In the genomic region with DNA sequence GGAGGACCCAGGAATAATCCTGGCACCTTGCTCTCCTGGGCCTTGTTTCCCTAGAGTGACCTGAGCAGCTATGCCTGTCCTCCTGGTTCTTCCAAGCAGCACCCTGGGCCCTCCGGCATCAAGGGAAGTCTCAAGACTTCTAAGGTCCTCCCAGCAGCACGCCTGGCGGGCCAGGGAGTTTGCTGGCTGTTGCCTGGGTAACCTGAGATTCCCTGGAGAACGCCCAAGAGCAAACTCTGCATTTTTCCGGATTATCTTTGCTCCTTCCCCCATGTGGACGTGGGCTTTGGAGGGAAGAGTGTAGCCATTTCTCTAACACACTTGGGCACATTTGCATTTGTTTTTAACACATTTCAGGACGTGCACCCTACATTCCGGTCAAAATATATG, we compare ENCODE assay signal across 12 cellular contexts.
DNase-seq lines count a peak whose midpoint lies in the region; ATAC-seq, FAIRE-seq and TF ChIP-seq lines count a peak whose summit lies in the region.
"Had no signal": no experiment of that assay in that cellular context is flagged by ENCODE, and none has a peak within 500 bp of the region (broad histone marks: within the 10 kb centered on the region; RNA-seq: fewer than 3 reads in every experiment).

No MANE protein-coding gene starts in this region.

- no peak for FAIRE-seq in GM12892 (lab: Jason Lieb, UNC)

- H3K4me3 Mint-ChIP-seq in activated naive CD8-positive, alpha-beta T cell treated with anti-CD3 and anti-CD28 coated beads, Interleukin-2, amount 10 ng/mL, durations not matched to agents 7 days and 5 days, result peak overlapping the region; percentile 55
- H3K4me3 Mint-ChIP-seq in activated naive CD8-positive, alpha-beta T cell treated with anti-CD3 and anti-CD28 coated beads, Interleukin-2, amount 50 U/mL, for 24 hours, result no peak overlapping the region
- H3K4me3 Mint-ChIP-seq: activated CD4-positive, alpha-beta memory T cell treated with anti-CD3 and anti-CD28 coated beads, Interleukin-2, amount 10 ng/mL, durations not matched to agents 7 days and 5 days; B cell had no signal

- H3K27ac ChIP-seq in dorsolateral prefrontal cortex, result peak overlapping the region in 32 of 59 donors; percentile 9 to 79 (median 53)
- peak overlapping the region; percentile 69 for H3K27ac ChIP-seq in mesodermal cell (ENCODE audit: low read depth, low read length, severe bottlenecking)
- H3K27ac ChIP-seq in uterus, result peak overlapping the region; percentile 76 to 80
- H3K27ac ChIP-seq: epithelial cell of prostate had no signal

- 59 to 85% methylated on average over 5 of the region's 8 CpGs for WGBS in mesodermal cell (ENCODE audit: insufficient coverage in 2 of 2), 2 experiments

- TF ChIP-seq CTCF in dorsolateral prefrontal cortex (IDR thresholded peaks at IDR 0.05 in 54 of 56, conservative IDR thresholded peaks at IDR 0.05 in 2 of 56; ENCODE audit: low read depth in 1 of 56, partially characterized antibody in 56 of 56) (no peak), uterus (IDR thresholded peaks at IDR 0.05) (no peak)

- H3K9me3 ChIP-seq in mesodermal cell (ENCODE audit: control insufficient read depth, low read length), result no peaks in the 10 kb centered on the region
- no peaks in the 10 kb centered on the region for H3K9me3 ChIP-seq in uterus

- no peak overlapping the region for H3K27ac Mint-ChIP-seq in activated naive CD8-positive, alpha-beta T cell treated with anti-CD3 and anti-CD28 coated beads, Interleukin-2, amount 10 ng/mL, durations not matched to agents 7 days and 5 days
- H3K27ac Mint-ChIP-seq in activated naive CD8-positive, alpha-beta T cell treated with anti-CD3 and anti-CD28 coated beads, Interleukin-2, amount 50 U/mL, for 24 hours, result no peak overlapping the region
- H3K27ac Mint-ChIP-seq: B cell had no signal

- H3K27me3 Mint-ChIP-seq in activated naive CD8-positive, alpha-beta T cell treated with anti-CD3 and anti-CD28 coated beads, Interleukin-2, amount 10 ng/mL, durations not matched to agents 7 days and 5 days, result peaks cover 2% of the 10 kb centered on the region
- H3K27me3 Mint-ChIP-seq in activated naive CD8-positive, alpha-beta T cell treated with anti-CD3 and anti-CD28 coated beads, Interleukin-2, amount 50 U/mL, for 24 hours, result no peaks in the 10 kb centered on the region
- H3K27me3 Mint-ChIP-seq: activated CD4-positive, alpha-beta memory T cell treated with anti-CD3 and anti-CD28 coated beads, Interleukin-2, amount 10 ng/mL, durations not matched to agents 7 days and 5 days; B cell had no signal

- TF ChIP-seq POLR2A in uterus (IDR thresholded peaks at IDR 0.05) (no peak), GM12892 (IDR thresholded peaks at IDR 0.05; ENCODE audit: low read depth, low read length) (no peak)

- POLR2A ChIA-PET in activated naive CD8-positive, alpha-beta T cell treated with anti-CD3 and anti-CD28 coated beads, Interleukin-2, amount 10 ng/mL, durations not matched to agents 7 days and 5 days (lab: Charles Lee), result no interaction called here

- H3K9me3 Mint-ChIP-seq in activated naive CD8-positive, alpha-beta T cell treated with anti-CD3 and anti-CD28 coated beads, Interleukin-2, amount 10 ng/mL, durations not matched to agents 7 days and 5 days, result no peaks in the 10 kb centered on the region
- H3K9me3 Mint-ChIP-seq in activated naive CD8-positive, alpha-beta T cell treated with anti-CD3 and anti-CD28 coated beads, Interleukin-2, amount 50 U/mL, for 24 hours, result no peaks in the 10 kb centered on the region
- H3K9me3 Mint-ChIP-seq: activated CD4-positive, alpha-beta memory T cell treated with anti-CD3 and anti-CD28 coated beads, Interleukin-2, amount 10 ng/mL, durations not matched to agents 7 days and 5 days had no signal

- H3K4me1 ChIP-seq in mesodermal cell (ENCODE audit: control insufficient read depth, insufficient read depth, low read length, poor library complexity, severe bottlenecking) (peaks cover 14% of the 10 kb centered on the region), uterus (peaks cover 0 to 6% of the 10 kb centered on the region in 2 donors)

- DNase-seq in activated naive CD8-positive, alpha-beta T cell treated with anti-CD3 and anti-CD28 coated beads, Interleukin-2, amount 10 ng/mL, durations not matched to agents 7 days and 5 days, result no peak
- no peak for DNase-seq in activated naive CD8-positive, alpha-beta T cell treated with anti-CD3 and anti-CD28 coated beads, Interleukin-2, amount 50 U/mL, for 24 hours
- DNase-seq in dorsolateral prefrontal cortex, result peak in 6 of 10 donors; percentile 37 to 67 (median 56)
- DNase-seq in uterus, result peak; percentile 81 to 84
- DNase-seq in GM12892 (ENCODE audit: insufficient read length), result no peak
- DNase-seq: activated CD4-positive, alpha-beta memory T cell treated with anti-CD3 and anti-CD28 coated beads, Interleukin-2, amount 10 ng/mL, durations not matched to agents 7 days and 5 days; NCI-H774 had no signal

- no peaks in the 10 kb centered on the region for H3K27me3 ChIP-seq in dorsolateral prefrontal cortex
- no peaks in the 10 kb centered on the region for H3K27me3 ChIP-seq in uterus

- intact Hi-C loops in dorsolateral prefrontal cortex (cut with DNase I), result no loop called here
- intact Hi-C loops in uterus (cut with DNase I; ENCODE audit: low total_unique reads), result no loop called here

- no peaks in the 10 kb centered on the region for H3K36me3 Mint-ChIP-seq in activated naive CD8-positive, alpha-beta T cell treated with anti-CD3 and anti-CD28 coated beads, Interleukin-2, amount 10 ng/mL, durations not matched to agents 7 days and 5 days
- H3K36me3 Mint-ChIP-seq in activated naive CD8-positive, alpha-beta T cell treated with anti-CD3 and anti-CD28 coated beads, Interleukin-2, amount 50 U/mL, for 24 hours (ENCODE audit: low read depth), result no peaks in the 10 kb centered on the region

- H3K36me3 ChIP-seq in mesodermal cell (ENCODE audit: control insufficient read depth, insufficient read depth, low read length), result no peaks in the 10 kb centered on the region
- H3K36me3 ChIP-seq in uterus, result no peaks in the 10 kb centered on the region

- H3K4me3 ChIP-seq in dorsolateral prefrontal cortex, result peak overlapping the region in 4 of 59 donors; percentile 3 to 32 (median 14)
- H3K4me3 ChIP-seq in mesodermal cell (ENCODE audit: extremely low read depth, insufficient read depth, low read length, poor library complexity, severe bottlenecking), result no peak overlapping the region
- H3K4me3 ChIP-seq in uterus, result no peak overlapping the region

- no peak for ATAC-seq in activated naive CD8-positive, alpha-beta T cell treated with anti-CD3 and anti-CD28 coated beads, Interleukin-2, amount 10 ng/mL, durations not matched to agents 7 days and 5 days (ENCODE audit: low read depth)
- ATAC-seq in activated naive CD8-positive, alpha-beta T cell treated with anti-CD3 and anti-CD28 coated beads, Interleukin-2, amount 50 U/mL, for 24 hours, result no peak
- ATAC-seq in GM21576 (IDR thresholded peaks at IDR 0.05; ENCODE audit: unreplicated experiment), result no peak
- no peak for ATAC-seq in HG03108 (IDR thresholded peaks at IDR 0.05; ENCODE audit: unreplicated experiment)

- H3K4me1 Mint-ChIP-seq in activated naive CD8-positive, alpha-beta T cell treated with anti-CD3 and anti-CD28 coated beads, Interleukin-2, amount 10 ng/mL, durations not matched to agents 7 days and 5 days, result peaks cover 13% of the 10 kb centered on the region
- H3K4me1 Mint-ChIP-seq in activated naive CD8-positive, alpha-beta T cell treated with anti-CD3 and anti-CD28 coated beads, Interleukin-2, amount 50 U/mL, for 24 hours, result peaks cover 11% of the 10 kb centered on the region
- H3K4me1 Mint-ChIP-seq: B cell had no signal

Comparison
In these comparisons a context has a peak if more than half of its experiments do, and no peak if none do; other contexts are left out.
1. DNase-seq: peak in dorsolateral prefrontal cortex (6 of 10) and uterus (2 of 2); none in activated naive CD8-positive, alpha-beta T cell treated with anti-CD3 and anti-CD28 coated beads, Interleukin-2, amount 10 ng/mL, durations not matched to agents 7 days and 5 days (single experiment), activated naive CD8-positive, alpha-beta T cell treated with anti-CD3 and anti-CD28 coated beads, Interleukin-2, amount 50 U/mL, for 24 hours (single experiment) and GM12892 (single experiment).
2. Peak in every context shown above with its lines, with median percentiles within 50 percentile points of each other: H3K27ac ChIP-seq.